Comparison of ENCODE assay signal across 17 cellular contexts in the genomic region with DNA sequence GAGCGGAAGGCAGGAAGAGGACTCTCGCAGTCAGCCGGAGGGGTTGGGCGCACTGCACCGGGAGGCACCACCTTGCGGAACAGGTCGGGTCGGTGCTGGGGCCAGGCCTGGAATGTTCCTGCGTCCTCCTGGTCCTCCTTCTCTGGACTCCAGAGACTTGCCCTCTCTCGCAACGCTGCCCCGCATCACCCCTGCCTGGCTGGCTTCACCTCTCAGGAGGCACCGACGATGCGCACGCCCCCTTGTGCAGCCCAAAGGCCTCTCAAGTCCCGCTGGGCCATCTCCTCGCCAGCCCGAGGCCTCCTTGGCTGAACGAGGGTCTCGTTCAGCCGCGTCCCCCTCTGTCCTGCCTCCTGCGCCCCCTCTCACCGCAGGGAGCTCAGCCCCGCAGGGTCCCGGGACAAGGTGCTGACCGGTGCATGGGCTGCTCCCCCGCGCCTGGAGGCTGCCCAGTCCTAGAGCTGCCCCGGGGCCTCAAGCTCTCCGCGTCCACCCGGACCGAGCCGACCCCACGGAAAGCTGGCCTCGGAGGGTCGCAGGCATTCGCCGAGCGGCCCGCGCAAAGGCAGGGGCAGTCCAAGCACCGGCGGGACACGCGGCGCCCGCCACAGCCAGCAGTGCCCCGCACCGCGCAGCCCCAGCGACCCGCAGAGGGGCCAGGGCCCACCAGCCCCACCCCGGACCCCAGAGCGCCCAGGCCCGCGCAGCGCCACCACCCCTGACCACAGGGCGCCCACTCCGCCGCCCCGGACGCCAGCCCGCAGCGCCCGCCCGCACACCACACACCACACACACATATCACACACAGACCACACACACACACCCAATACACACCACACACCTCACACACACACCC.
DNase-seq lines count a peak whose midpoint lies in the region; ATAC-seq lines count a peak whose summit lies in the region.
"Had no signal": no experiment of that assay in that cellular context is flagged by ENCODE, and none has a peak within 500 bp of the region (broad histone marks: within the 10 kb centered on the region; RNA-seq: fewer than 3 reads in every experiment).

No MANE protein-coding gene starts in this region.

- no peak overlapping the region for H3K4me3 Mint-ChIP-seq in stimulated activated naive CD8-positive, alpha-beta T cell treated with anti-CD3 and anti-CD28 coated beads, Interleukin-15, amount 100 ng/mL, for 72 hours
- H3K4me3 Mint-ChIP-seq in natural killer cell treated with Interleukin-12 subunit alpha and Interleukin-12 subunit beta and Interleukin-15 and Interleukin-18, amount 100 ng/mL, for 72 hours = no peak overlapping the region
- H3K4me3 Mint-ChIP-seq: central memory CD8-positive, alpha-beta T cell; immature natural killer cell had no signal

- H3K27me3 Mint-ChIP-seq in stimulated activated naive CD8-positive, alpha-beta T cell treated with anti-CD3 and anti-CD28 coated beads, Interleukin-15, amount 100 ng/mL, for 72 hours = no peaks in the 10 kb centered on the region
- H3K27me3 Mint-ChIP-seq in natural killer cell treated with Interleukin-12 subunit alpha and Interleukin-12 subunit beta and Interleukin-15 and Interleukin-18, amount 100 ng/mL, for 72 hours = no peaks in the 10 kb centered on the region
- H3K27me3 Mint-ChIP-seq: central memory CD8-positive, alpha-beta T cell had no signal

- H3K27ac Mint-ChIP-seq in stimulated activated naive CD8-positive, alpha-beta T cell treated with anti-CD3 and anti-CD28 coated beads, Interleukin-15, amount 100 ng/mL, for 72 hours = no peak overlapping the region
- H3K27ac Mint-ChIP-seq in natural killer cell treated with Interleukin-12 subunit alpha and Interleukin-12 subunit beta and Interleukin-15 and Interleukin-18, amount 100 ng/mL, for 72 hours = no peak overlapping the region
- H3K27ac Mint-ChIP-seq: immature natural killer cell had no signal

- ATAC-seq in stimulated activated naive CD8-positive, alpha-beta T cell treated with anti-CD3 and anti-CD28 coated beads, Interleukin-15, amount 100 ng/mL, for 72 hours = peak; percentile 85
- ATAC-seq in stimulated activated naive CD8-positive, alpha-beta T cell treated with anti-CD3 and anti-CD28 coated beads, Interleukin-15, Interleukin-2, amounts not matched to agents 100 U/mL and 50 U/mL, for 24 hours = no peak
- ATAC-seq in natural killer cell treated with Interleukin-12 subunit alpha and Interleukin-12 subunit beta and Interleukin-15 and Interleukin-18, amount 100 ng/mL, for 72 hours = no peak

- peaks cover 18% of the 10 kb centered on the region for H3K4me1 Mint-ChIP-seq in stimulated activated naive CD8-positive, alpha-beta T cell treated with anti-CD3 and anti-CD28 coated beads, Interleukin-15, amount 100 ng/mL, for 72 hours
- peaks cover 17% of the 10 kb centered on the region in 2 donors for H3K4me1 Mint-ChIP-seq in natural killer cell treated with Interleukin-12 subunit alpha and Interleukin-12 subunit beta and Interleukin-15 and Interleukin-18, amount 100 ng/mL, for 72 hours (ENCODE audit: low read depth in 2 of 2)
- H3K4me1 Mint-ChIP-seq: central memory CD8-positive, alpha-beta T cell had no signal

- H3K36me3 Mint-ChIP-seq in natural killer cell treated with Interleukin-12 subunit alpha and Interleukin-12 subunit beta and Interleukin-15 and Interleukin-18, amount 100 ng/mL, for 72 hours = no peaks in the 10 kb centered on the region

- no peak for DNase-seq in stimulated activated naive CD8-positive, alpha-beta T cell treated with anti-CD3 and anti-CD28 coated beads, Interleukin-15, amount 100 ng/mL, for 72 hours
- DNase-seq in stimulated activated naive CD8-positive, alpha-beta T cell treated with anti-CD3 and anti-CD28 coated beads, Interleukin-15, Interleukin-2, amounts not matched to agents 100 U/mL and 50 U/mL, for 24 hours = no peak
- DNase-seq in RPMI7951 (ENCODE audit: low read depth) = peak; percentile 14
- peak; percentile 37 for DNase-seq in left kidney (ENCODE audit: low read depth, low spot score)
- DNase-seq in NOMO-1 (lab: John Stamatoyannopoulos, UW; ENCODE audit: unreplicated experiment in 2 of 2) = no peak
- no peak for DNase-seq in SIG-M5 treated with dmso at 0.1 percent for 504 hours (lab: John Stamatoyannopoulos, UW; ENCODE audit: unreplicated experiment)
- no peak for DNase-seq in NCI-H146 treated with DMSO at 0.1 percent for 48 hours (lab: John Stamatoyannopoulos, UW; ENCODE audit: unreplicated experiment)
- no peak for DNase-seq in natural killer cell treated with Interleukin-12 subunit alpha and Interleukin-12 subunit beta and Interleukin-15 and Interleukin-18, amount 100 ng/mL, for 72 hours (ENCODE audit: low spot score)
- DNase-seq: activated CD4-positive, CD25-positive, alpha-beta regulatory T cell treated with anti-CD3 and anti-CD28 coated beads, Interleukin-2, amount 50 U/mL, for 72 hours; activated T-cell treated with anti-CD3 and anti-CD28 coated beads, Interleukin-2, amount 50 U/mL, for 1 hour; immature natural killer cell; KG1; NCI-H1436 treated with DMSO at 0.1 percent for 48 hours; nucleus accumbens; stimulated activated CD4-positive, alpha-beta T cell treated with anti-CD3 and anti-CD28 coated beads, Interleukin-4, amount 100 ng/mL, for 24 hours; transverse colon had no signal

- H3K9me3 Mint-ChIP-seq in stimulated activated naive CD8-positive, alpha-beta T cell treated with anti-CD3 and anti-CD28 coated beads, Interleukin-15, amount 100 ng/mL, for 72 hours = peaks cover 4 to 5% of the 10 kb centered on the region in 2 donors
- peaks cover 4% of the 10 kb centered on the region for H3K9me3 Mint-ChIP-seq in natural killer cell treated with Interleukin-12 subunit alpha and Interleukin-12 subunit beta and Interleukin-15 and Interleukin-18, amount 100 ng/mL, for 72 hours

Comparison
In these comparisons a context has a peak if more than half of its experiments do, and no peak if none do; other contexts are left out.
1. DNase-seq: peak in RPMI7951 (single experiment) and left kidney (single experiment); none in stimulated activated naive CD8-positive, alpha-beta T cell treated with anti-CD3 and anti-CD28 coated beads, Interleukin-15, amount 100 ng/mL, for 72 hours (0 of 2), stimulated activated naive CD8-positive, alpha-beta T cell treated with anti-CD3 and anti-CD28 coated beads, Interleukin-15, Interleukin-2, amounts not matched to agents 100 U/mL and 50 U/mL, for 24 hours (single experiment), NOMO-1 (0 of 2), SIG-M5 treated with dmso at 0.1 percent for 504 hours (single experiment), NCI-H146 treated with DMSO at 0.1 percent for 48 hours (single experiment) and natural killer cell treated with Interleukin-12 subunit alpha and Interleukin-12 subunit beta and Interleukin-15 and Interleukin-18, amount 100 ng/mL, for 72 hours (single experiment).